ENCODE assay signal across 12 cellular contexts in genomic region chr14:80584638-80585505, GRCh38.
A peak's percentile ranks its signal among the peaks of the same experiment; 100 is the strongest.
DNase-seq lines count a peak whose midpoint lies in the region; ATAC-seq and TF ChIP-seq lines count a peak whose summit lies in the region.
"Had no signal": no experiment of that assay in that cellular context is flagged by ENCODE, and none has a peak within 500 bp of the region (broad histone marks: within the 10 kb centered on the region; RNA-seq: fewer than 3 reads in every experiment).

No MANE protein-coding gene starts in this region.

- H3K27ac ChIP-seq in Panc1 (ENCODE audit: low read length): no peak overlapping the region
- peak overlapping the region; percentile 63 for H3K27ac ChIP-seq in foreskin keratinocyte
- no peak overlapping the region for H3K27ac ChIP-seq in CD4-positive, alpha-beta memory T cell (ENCODE audit: low read depth, low read length)
- no peak overlapping the region for H3K27ac ChIP-seq in CD8-positive, alpha-beta T cell (ENCODE audit: low read depth, low read length)
- H3K27ac ChIP-seq in heart left ventricle: no peak overlapping the region
- H3K27ac ChIP-seq: psoas muscle had no signal

- peak; percentile 62; the same call in 1 of the 2 replicates for ATAC-seq in Panc1
- ATAC-seq in foreskin keratinocyte: peak; percentile 97
- no peak for ATAC-seq in GM18867 (IDR thresholded peaks at IDR 0.05; ENCODE audit: unreplicated experiment)
- no peak for ATAC-seq in CD8-positive, alpha-beta T cell
- no peak for ATAC-seq in heart left ventricle
- ATAC-seq: activated T-helper 17 cell treated with anti-CD3 and anti-CD28 coated beads, Interleukin-2, amount 50 U/mL, for 72 hours; psoas muscle; T-helper 17 cell had no signal

- H3K4me1 ChIP-seq in Caco-2: peaks cover 18% of the 10 kb centered on the region
- no peaks in the 10 kb centered on the region for H3K4me1 ChIP-seq in Panc1 (ENCODE audit: control insufficient read depth, insufficient read depth, low read length)
- peaks cover 14% of the 10 kb centered on the region for H3K4me1 ChIP-seq in foreskin keratinocyte
- no peaks in the 10 kb centered on the region for H3K4me1 ChIP-seq in CD4-positive, alpha-beta memory T cell (ENCODE audit: insufficient read depth, low read length)
- peaks cover 6% of the 10 kb centered on the region for H3K4me1 ChIP-seq in CD8-positive, alpha-beta T cell (ENCODE audit: insufficient read depth, low read length)
- peaks cover 0 to 23% (median 0%) of the 10 kb centered on the region in 12 donors for H3K4me1 ChIP-seq in heart left ventricle
- H3K4me1 ChIP-seq: psoas muscle had no signal

- peaks cover 12% of the 10 kb centered on the region for H3K4me1 Mint-ChIP-seq in Caco-2 (ENCODE audit: low read depth, unreplicated experiment)
- peaks cover 6 to 13% (median 7%) of the 10 kb centered on the region in 4 donors for H3K4me1 Mint-ChIP-seq in CD4-positive, alpha-beta memory T cell
- peaks cover 15% of the 10 kb centered on the region for H3K4me1 Mint-ChIP-seq in CD8-positive, alpha-beta T cell (ENCODE audit: low read depth)

- H3K4me3 ChIP-seq in Caco-2 (ENCODE audit: low read depth, low read length) (no peak overlapping the region), Panc1 (ENCODE audit: low read depth in 2 of 2, low read length in 2 of 2) (no peak overlapping the region), heart left ventricle (no peak overlapping the region)
- H3K4me3 ChIP-seq in CD4-positive, alpha-beta memory T cell (ENCODE audit: low read length in 2 of 2): no peak overlapping the region
- H3K4me3 ChIP-seq in CD8-positive, alpha-beta T cell (ENCODE audit: low read depth, low read length): no peak overlapping the region
- H3K4me3 ChIP-seq: psoas muscle had no signal

- H3K27me3 ChIP-seq in Caco-2 (replicated peaks; ENCODE audit: control insufficient read depth, insufficient read depth, low read length) (no peaks in the 10 kb centered on the region), Panc1 (ENCODE audit: control insufficient read depth, insufficient read depth, low read length) (no peaks in the 10 kb centered on the region), foreskin keratinocyte (no peaks in the 10 kb centered on the region), heart left ventricle (no peaks in the 10 kb centered on the region)
- no peaks in the 10 kb centered on the region for H3K27me3 ChIP-seq in CD4-positive, alpha-beta memory T cell (ENCODE audit: insufficient read depth, low read length)
- H3K27me3 ChIP-seq in CD8-positive, alpha-beta T cell (ENCODE audit: insufficient read depth, low read length): no peaks in the 10 kb centered on the region
- H3K27me3 ChIP-seq: BE2C had no signal

- in situ Hi-C loops in Panc1 (cut with HindIII; ENCODE audit: low pct_unique_long_range_greater_than_20kb, low sequenced_read_pairs): no loop called here

- no peak for TF ChIP-seq POLR2A in heart left ventricle (IDR thresholded peaks at IDR 0.05)

- H3K27me3 Mint-ChIP-seq in Caco-2 (ENCODE audit: insufficient read depth, unreplicated experiment): no peaks in the 10 kb centered on the region
- H3K27me3 Mint-ChIP-seq in CD4-positive, alpha-beta memory T cell: no peaks in the 10 kb centered on the region
- no peaks in the 10 kb centered on the region for H3K27me3 Mint-ChIP-seq in CD8-positive, alpha-beta T cell (ENCODE audit: low read depth)
- H3K27me3 Mint-ChIP-seq: activated T-helper 17 cell treated with anti-CD3 and anti-CD28 coated beads, Interleukin-2, amount 50 U/mL, for 72 hours; T-helper 17 cell had no signal

- DNase-seq in Caco-2 (no peak), HT-29 (ENCODE audit: low spot score) (peak; percentile 43), Panc1 (ENCODE audit: low read depth, low spot score) (peak; percentile 52), foreskin keratinocyte (peak; percentile 84 to 88), heart left ventricle (no peak)
- no peak for DNase-seq in CD4-positive, alpha-beta memory T cell
- no peak for DNase-seq in CD8-positive, alpha-beta T cell
- DNase-seq: BE2C, psoas muscle, T-helper 17 cell had no signal

- H3K36me3 Mint-ChIP-seq in Caco-2 (ENCODE audit: insufficient read depth, unreplicated experiment): no peaks in the 10 kb centered on the region
- H3K36me3 Mint-ChIP-seq in CD4-positive, alpha-beta memory T cell: peaks cover 4 to 22% of the 10 kb centered on the region in 2 donors
- peaks cover under 1% of the 10 kb centered on the region for H3K36me3 Mint-ChIP-seq in CD8-positive, alpha-beta T cell

- WGBS in heart left ventricle, 4 donors: 50 to 60% (median 52%) methylated on average over 4 of the region's 4 CpGs

- peaks cover 11% of the 10 kb centered on the region for H3K9me3 Mint-ChIP-seq in Caco-2 (ENCODE audit: unreplicated experiment)
- H3K9me3 Mint-ChIP-seq in CD4-positive, alpha-beta memory T cell: peaks cover 0 to 4% (median 0%) of the 10 kb centered on the region in 8 donors
- peaks cover under 1% of the 10 kb centered on the region for H3K9me3 Mint-ChIP-seq in CD8-positive, alpha-beta T cell
- H3K9me3 Mint-ChIP-seq: activated T-helper 17 cell treated with anti-CD3 and anti-CD28 coated beads, Interleukin-2, amount 50 U/mL, for 72 hours had no signal

- TF ChIP-seq CTCF in Caco-2 (IDR thresholded peaks at IDR 0.05; ENCODE audit: insufficient read depth in 1 of 2, low read depth in 1 of 2, low read length in 1 of 2, severe bottlenecking in 1 of 2, unreplicated experiment in 1 of 2): no peak
- TF ChIP-seq CTCF in Panc1 (IDR thresholded peaks at IDR 0.05): no peak
- TF ChIP-seq CTCF in foreskin keratinocyte (conservative IDR thresholded peaks at IDR 0.05): no peak
- no peak for TF ChIP-seq CTCF in CD8-positive, alpha-beta T cell (IDR thresholded peaks at IDR 0.05)
- no peak for TF ChIP-seq CTCF in heart left ventricle (IDR thresholded peaks at IDR 0.05)

- intact Hi-C loops in Caco-2 (cut with micrococcal nuclease; ENCODE audit: unreplicated experiment) (loop anchor here (5.0 kb wide), 1 partner anchor 267 kb away; no protein-coding TSS in a partner anchor), Panc1 (cut with micrococcal nuclease; ENCODE audit: unreplicated experiment) (no loop called here), heart left ventricle (cut with DNase I) (loop anchor here in 2 of 10 donors (5.0 to 10.0 kb wide), 2 partner anchors 270 to 528 kb away; no protein-coding TSS in a partner anchor)
- intact Hi-C loops in CD4-positive, alpha-beta memory T cell (cut with micrococcal nuclease): no loop called here
- intact Hi-C loops in CD8-positive, alpha-beta T cell (cut with DNase I, micrococcal nuclease): no loop called here

- no TSS peak for BruUV-seq in Caco-2 (replicated peaks; lab: Mats Ljungman, UMichigan)
- no TSS peak for BruUV-seq in Panc1 (replicated peaks; lab: Mats Ljungman, UMichigan)

- POLR2A ChIA-PET in Caco-2 (lab: Charles Lee): no interaction called here
- POLR2A ChIA-PET in Panc1 (lab: Charles Lee): no interaction called here
- POLR2A ChIA-PET in CD4-positive, alpha-beta memory T cell (lab: Charles Lee; ENCODE audit: partially characterized antibody): no interaction called here
- POLR2A ChIA-PET in CD8-positive, alpha-beta T cell (lab: Charles Lee): no interaction called here

- no peaks in the 10 kb centered on the region for H3K9me3 ChIP-seq in Caco-2
- no peaks in the 10 kb centered on the region for H3K9me3 ChIP-seq in Panc1 (ENCODE audit: control insufficient read depth, insufficient read depth, low read depth, low read length)
- H3K9me3 ChIP-seq in CD4-positive, alpha-beta memory T cell (ENCODE audit: control insufficient read depth in 1 of 2, low read length in 2 of 2): no peaks in the 10 kb centered on the region
- H3K9me3 ChIP-seq in CD8-positive, alpha-beta T cell (ENCODE audit: low read length): no peaks in the 10 kb centered on the region
- peaks cover 0 to 3% (median 0%) of the 10 kb centered on the region in 12 donors for H3K9me3 ChIP-seq in heart left ventricle
- H3K9me3 ChIP-seq: BE2C, psoas muscle had no signal

- peak overlapping the region; percentile 11 for H3K4me3 Mint-ChIP-seq in Caco-2 (ENCODE audit: unreplicated experiment)
- no peak overlapping the region for H3K4me3 Mint-ChIP-seq in CD4-positive, alpha-beta memory T cell
- H3K4me3 Mint-ChIP-seq in CD8-positive, alpha-beta T cell: no peak overlapping the region
- H3K4me3 Mint-ChIP-seq: activated T-helper 17 cell treated with anti-CD3 and anti-CD28 coated beads, Interleukin-2, amount 50 U/mL, for 72 hours; T-helper 17 cell had no signal

- no peak overlapping the region for H3K27ac Mint-ChIP-seq in Caco-2 (ENCODE audit: unreplicated experiment)
- H3K27ac Mint-ChIP-seq in CD4-positive, alpha-beta memory T cell: peak overlapping the region in 1 of 7 donors; percentile 47
- no peak overlapping the region for H3K27ac Mint-ChIP-seq in CD8-positive, alpha-beta T cell
- H3K27ac Mint-ChIP-seq: activated T-helper 17 cell treated with anti-CD3 and anti-CD28 coated beads, Interleukin-2, amount 50 U/mL, for 72 hours; T-helper 17 cell had no signal

- H3K36me3 ChIP-seq in Caco-2 (ENCODE audit: control insufficient read depth, insufficient read depth, low read length) (no peaks in the 10 kb centered on the region), Panc1 (ENCODE audit: control insufficient read depth, insufficient read depth, low read length) (no peaks in the 10 kb centered on the region), heart left ventricle (no peaks in the 10 kb centered on the region)
- H3K36me3 ChIP-seq in CD4-positive, alpha-beta memory T cell (ENCODE audit: insufficient read depth, low read length): no peaks in the 10 kb centered on the region
- H3K36me3 ChIP-seq in CD8-positive, alpha-beta T cell (ENCODE audit: insufficient read depth, low read length): no peaks in the 10 kb centered on the region
- H3K36me3 ChIP-seq: BE2C had no signal

- CTCF ChIA-PET in Caco-2 (lab: Charles Lee) (interaction anchor here (0.7 kb wide), 1 partner anchor 1163 kb away, joined by 4 read pairs; no protein-coding TSS in a partner anchor), Panc1 (lab: Charles Lee) (no interaction called here)
- CTCF ChIA-PET in CD4-positive, alpha-beta memory T cell (lab: Charles Lee; ENCODE audit: partially characterized antibody): no interaction called here
- CTCF ChIA-PET in CD8-positive, alpha-beta T cell (lab: Charles Lee): no interaction called here

Comparison
In these comparisons a context has a peak if more than half of its experiments do, and no peak if none do; other contexts are left out.
1. DNase-seq: peak in HT-29 (single experiment), Panc1 (single experiment) and foreskin keratinocyte (2 of 2); none in Caco-2 (0 of 2), CD4-positive, alpha-beta memory T cell (0 of 5), CD8-positive, alpha-beta T cell (0 of 7) and heart left ventricle (0 of 5).
2. ATAC-seq: peak in Panc1 (single experiment) and foreskin keratinocyte (single experiment); none in GM18867 (single experiment), CD8-positive, alpha-beta T cell (single experiment) and heart left ventricle (0 of 4).